ENCODE assay signal across 1 cellular context in the genomic region with DNA sequence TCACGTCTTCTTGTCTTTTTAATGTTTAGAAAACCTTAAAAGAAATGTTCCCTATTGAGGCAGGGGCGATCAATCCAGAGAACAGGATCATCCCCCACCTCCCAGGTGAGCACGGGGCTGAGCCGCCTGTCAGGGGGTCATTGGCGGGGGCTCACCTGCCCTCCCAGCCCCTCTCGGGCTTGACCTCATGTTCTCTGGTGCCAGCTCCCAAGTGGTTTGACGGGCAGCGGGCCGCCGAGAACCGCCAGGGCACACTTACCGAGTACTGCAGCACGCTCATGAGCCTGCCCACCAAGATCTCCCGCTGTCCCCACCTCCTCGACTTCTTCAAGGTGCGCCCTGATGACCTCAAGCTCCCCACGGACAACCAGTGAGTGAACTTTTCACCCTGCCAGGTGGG. TPM values are rescaled to one million over a fixed set of nuclear protein-coding genes. Genes with fewer than 3 reads are reported as not detected.
"Had no signal": no experiment of that assay in that cellular context is flagged by ENCODE, and none has a peak within 500 bp of the region (broad histone marks: within the 10 kb centered on the region; RNA-seq: fewer than 3 reads in every experiment).

No MANE protein-coding gene starts in this region.

RNA-seq across cellular contexts. Expression of gene NCF1, which starts 5.2 kb away (rescaled TPM):
- total RNA-seq: astrocyte had no signal
